1 cellular context compared by ENCODE assay signal in genomic region chr2:46672752-46673151, GRCh38.
TF ChIP-seq lines count a peak whose summit lies in the region.

No MANE protein-coding gene starts in this region.

TF ChIP-seq in HCT116, 20 proteins besides CTCF, POLR2A, EP300 and RAD21:
- TF ChIP-seq, protein P1, sequence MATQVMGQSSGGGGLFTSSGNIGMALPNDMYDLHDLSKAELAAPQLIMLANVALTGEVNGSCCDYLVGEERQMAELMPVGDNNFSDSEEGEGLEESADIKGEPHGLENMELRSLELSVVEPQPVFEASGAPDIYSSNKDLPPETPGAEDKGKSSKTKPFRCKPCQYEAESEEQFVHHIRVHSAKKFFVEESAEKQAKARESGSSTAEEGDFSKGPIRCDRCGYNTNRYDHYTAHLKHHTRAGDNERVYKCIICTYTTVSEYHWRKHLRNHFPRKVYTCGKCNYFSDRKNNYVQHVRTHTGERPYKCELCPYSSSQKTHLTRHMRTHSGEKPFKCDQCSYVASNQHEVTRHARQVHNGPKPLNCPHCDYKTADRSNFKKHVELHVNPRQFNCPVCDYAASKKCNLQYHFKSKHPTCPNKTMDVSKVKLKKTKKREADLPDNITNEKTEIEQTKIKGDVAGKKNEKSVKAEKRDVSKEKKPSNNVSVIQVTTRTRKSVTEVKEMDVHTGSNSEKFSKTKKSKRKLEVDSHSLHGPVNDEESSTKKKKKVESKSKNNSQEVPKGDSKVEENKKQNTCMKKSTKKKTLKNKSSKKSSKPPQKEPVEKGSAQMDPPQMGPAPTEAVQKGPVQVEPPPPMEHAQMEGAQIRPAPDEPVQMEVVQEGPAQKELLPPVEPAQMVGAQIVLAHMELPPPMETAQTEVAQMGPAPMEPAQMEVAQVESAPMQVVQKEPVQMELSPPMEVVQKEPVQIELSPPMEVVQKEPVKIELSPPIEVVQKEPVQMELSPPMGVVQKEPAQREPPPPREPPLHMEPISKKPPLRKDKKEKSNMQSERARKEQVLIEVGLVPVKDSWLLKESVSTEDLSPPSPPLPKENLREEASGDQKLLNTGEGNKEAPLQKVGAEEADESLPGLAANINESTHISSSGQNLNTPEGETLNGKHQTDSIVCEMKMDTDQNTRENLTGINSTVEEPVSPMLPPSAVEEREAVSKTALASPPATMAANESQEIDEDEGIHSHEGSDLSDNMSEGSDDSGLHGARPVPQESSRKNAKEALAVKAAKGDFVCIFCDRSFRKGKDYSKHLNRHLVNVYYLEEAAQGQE (IDR thresholded peaks at IDR 0.05; ENCODE audit: low read depth): no peak
- TF ChIP-seq SIN3A (IDR thresholded peaks at IDR 0.05; ENCODE audit: low read depth) (no peak), ZBTB33 (IDR thresholded peaks at IDR 0.05; ENCODE audit: extremely low read depth, insufficient replicate concordance, low read length) (no peak), SRF (IDR thresholded peaks at IDR 0.05; ENCODE audit: low read depth) (no peak), MAX (IDR thresholded peaks at IDR 0.05) (no peak), FOSL1 (IDR thresholded peaks at IDR 0.05; ENCODE audit: low read depth) (no peak), CEBPB (IDR thresholded peaks at IDR 0.05; ENCODE audit: low read depth) (no peak), ATF3 (IDR thresholded peaks at IDR 0.05) (no peak), SP1 (IDR thresholded peaks at IDR 0.05; ENCODE audit: low read depth) (no peak), JUND (IDR thresholded peaks at IDR 0.05) (no peak), POLR2AphosphoS5 (IDR thresholded peaks at IDR 0.05; ENCODE audit: low read depth, low read length) (no peak)
